ENCODE assay signal across 9 cellular contexts in the genomic region with DNA sequence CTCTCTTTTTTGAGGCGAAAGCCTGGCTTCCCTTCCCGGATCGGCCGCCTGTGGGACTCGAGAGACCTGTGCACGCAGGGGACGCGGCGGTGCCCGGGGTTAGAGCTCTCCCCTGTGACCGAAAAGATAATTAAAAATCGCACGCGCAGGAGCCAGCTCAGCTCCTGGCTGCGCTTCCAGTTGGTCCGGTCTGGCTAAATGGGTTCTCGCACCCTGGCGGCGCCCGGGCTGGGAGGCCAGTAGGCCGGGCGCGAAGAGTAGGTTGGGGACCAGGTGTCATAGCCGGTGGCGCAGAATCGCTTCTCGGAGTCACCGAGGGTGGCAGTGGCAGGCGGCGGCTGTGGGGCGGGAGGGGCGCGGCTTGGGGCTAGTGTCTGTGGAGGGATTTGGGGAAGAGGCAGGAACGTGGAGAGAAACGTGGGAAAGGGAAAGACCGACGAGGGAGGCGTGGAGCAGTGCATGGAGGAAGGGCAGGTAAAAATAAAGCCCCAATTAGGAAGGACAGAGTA. TPM values are rescaled to one million over a fixed set of nuclear protein-coding genes. Genes with fewer than 3 reads are reported as not detected.
DNase-seq lines count a peak whose midpoint lies in the region; ATAC-seq, FAIRE-seq and TF ChIP-seq lines count a peak whose summit lies in the region.
"Had no signal": no experiment of that assay in that cellular context is flagged by ENCODE, and none has a peak within 500 bp of the region (broad histone marks: within the 10 kb centered on the region; RNA-seq: fewer than 3 reads in every experiment).

No MANE protein-coding gene starts in this region.

- H3K36me3 ChIP-seq in kidney (ENCODE audit: control insufficient read depth in 1 of 2, insufficient read depth in 2 of 2, low read length in 2 of 2): no peaks in the 10 kb centered on the region
- H3K36me3 ChIP-seq: uterus had no signal

- H3K9me3 ChIP-seq in kidney (ENCODE audit: control insufficient read depth in 1 of 2, low read length in 2 of 2): no peaks in the 10 kb centered on the region
- H3K9me3 ChIP-seq: uterus had no signal

- H3K27ac ChIP-seq in kidney (ENCODE audit: low read depth in 2 of 2, low read length in 2 of 2): no peak overlapping the region

- H3K36me3 Mint-ChIP-seq in CD14-positive monocyte (no peaks in the 10 kb centered on the region), IgD-negative memory B cell (no peaks in the 10 kb centered on the region)

- H3K9me3 Mint-ChIP-seq in CD14-positive monocyte (peaks cover 0 to 2% (median 0%) of the 10 kb centered on the region in 7 donors), IgD-negative memory B cell (peaks cover 0 to 2% (median 0%) of the 10 kb centered on the region in 3 donors)

- H3K4me3 ChIP-seq in kidney (ENCODE audit: low read length in 2 of 2): peak overlapping the region; percentile 32 to 53

- H3K4me1 Mint-ChIP-seq in CD14-positive monocyte (peaks cover 38% of the 10 kb centered on the region), IgD-negative memory B cell (peaks cover 21 to 35% (median 34%) of the 10 kb centered on the region in 3 donors)

- no peak for FAIRE-seq in kidney (lab: Jason Lieb, UNC)

- ATAC-seq in HG03565 (IDR thresholded peaks at IDR 0.05; ENCODE audit: unreplicated experiment): no peak
- no peak for ATAC-seq in GM18907 (IDR thresholded peaks at IDR 0.05; ENCODE audit: unreplicated experiment)

- H3K27ac Mint-ChIP-seq in CD14-positive monocyte (peak overlapping the region in 4 of 7 donors; percentile 27 to 58 (median 45)), IgD-negative memory B cell (peak overlapping the region in 2 of 3 donors; percentile 51 to 90)

- TF ChIP-seq CTCF in CD14-positive monocyte (IDR thresholded peaks at IDR 0.05): peak; percentile 30
- peak; percentile 30 for TF ChIP-seq CTCF in kidney (IDR thresholded peaks at IDR 0.05; ENCODE audit: borderline replicate concordance, extremely low read depth, insufficient read depth)

- H3K27me3 Mint-ChIP-seq in CD14-positive monocyte (ENCODE audit: low read depth in 3 of 3): peaks cover 9 to 20% (median 17%) of the 10 kb centered on the region in 3 donors
- H3K27me3 Mint-ChIP-seq in IgD-negative memory B cell: peaks cover 43% of the 10 kb centered on the region

- in situ Hi-C loops in T47D (cut with HindIII; ENCODE audit: low pct_unique_long_range_greater_than_20kb, low sequenced_read_pairs): no loop called here

- H3K9ac ChIP-seq in kidney (ENCODE audit: low read length in 2 of 2): peak overlapping the region in 1 of 2 donors; percentile 33

- intact Hi-C loops in CD14-positive monocyte (cut with micrococcal nuclease) (loop anchor here (5.0 to 10.0 kb wide), 6 partner anchors 42 to 765 kb away; a partner anchor contains a TSS), kidney (cut with DNase I) (no loop called here)

- peaks cover 0 to 13% of the 10 kb centered on the region in 2 donors for H3K4me1 ChIP-seq in kidney (ENCODE audit: control insufficient read depth in 1 of 2, insufficient read depth in 1 of 2, low read depth in 1 of 2, low read length in 2 of 2)

- peak overlapping the region; percentile 98 to 99 for H3K4me3 Mint-ChIP-seq in CD14-positive monocyte
- H3K4me3 Mint-ChIP-seq in IgD-negative memory B cell: peak overlapping the region; percentile 78 to 99 (median 96)

- DNase-seq in CD14-positive monocyte (ENCODE audit: low spot score) (peak; percentile 66), T-helper 9 cell (peak; percentile 43), T47D (ENCODE audit: low read depth in 1 of 2, low spot score in 1 of 2) (peak; percentile 54 to 96), kidney (peak; percentile 88)
- peak; percentile 73 to 75 for DNase-seq in stimulated activated CD4-positive, alpha-beta T cell treated with anti-CD3 and anti-CD28 coated beads, Interleukin-2, amount 100 ng/mL, for 24 hours

RNA-seq across cellular contexts. Expression of a gene that starts 41.9 kb away (rescaled TPM):
- 1 to 10 TPM; 2.4 to 3.5 TPM for polyA plus RNA-seq in CD14-positive monocyte
- 8.5 TPM for polyA plus RNA-seq in IgD-negative memory B cell
- total RNA-seq in kidney: 10.1 TPM
- 12.5 TPM for polyA plus RNA-seq in kidney (ENCODE audit: insufficient read depth, low read depth, low replicate concordance)
